In the genomic region with DNA sequence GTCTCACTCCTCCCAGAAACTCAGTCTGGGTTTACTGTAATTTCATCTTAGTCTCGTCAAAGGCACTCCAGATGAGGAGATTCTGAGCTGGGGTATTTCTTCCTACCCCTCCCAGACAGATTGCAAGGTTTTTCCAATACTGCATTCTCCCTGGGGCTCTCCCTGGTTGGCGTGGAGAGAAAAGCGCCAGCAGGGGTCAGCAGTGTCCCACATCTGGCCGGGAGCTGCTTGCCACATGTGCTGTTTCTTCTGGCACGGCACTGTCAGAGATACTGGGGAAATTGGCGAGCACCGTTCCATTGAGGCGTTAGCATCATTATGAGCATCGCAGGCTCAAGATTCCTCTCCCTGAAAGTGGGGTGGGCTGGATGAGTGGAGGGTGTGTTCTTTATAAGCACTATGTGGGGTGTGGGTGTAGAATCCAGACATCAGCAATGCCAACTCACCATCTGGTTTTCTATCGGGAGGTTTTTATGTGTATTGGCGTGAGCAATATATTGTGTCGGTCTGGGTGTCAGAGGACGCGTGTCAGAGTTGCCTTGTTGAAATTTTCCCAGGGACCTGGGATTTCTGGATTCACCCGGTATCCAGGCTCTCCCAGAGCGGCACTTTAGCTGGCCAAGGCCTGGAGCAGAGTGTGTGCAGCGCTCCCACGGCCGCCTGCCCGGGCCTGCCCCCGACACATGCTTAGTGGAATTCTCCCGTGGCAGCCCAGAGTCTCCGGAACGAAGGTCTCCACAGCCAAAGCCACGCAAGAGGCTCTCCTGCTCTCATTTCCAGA, we compare ENCODE assay signal across 8 cellular contexts. TPM values are rescaled to one million over a fixed set of nuclear protein-coding genes. Genes with fewer than 3 reads are reported as not detected.
A peak's percentile ranks its signal among the peaks of the same experiment; 100 is the strongest.
DNase-seq lines count a peak whose midpoint lies in the region; ATAC-seq lines count a peak whose summit lies in the region.

No MANE protein-coding gene starts in this region.

- ATAC-seq in central memory CD8-positive, alpha-beta T cell (replicated peaks; ENCODE audit: extremely low read depth, poor library complexity, severe bottlenecking): no peak
- ATAC-seq in HG02763 (IDR thresholded peaks at IDR 0.05; ENCODE audit: unreplicated experiment) (no peak), GM19397 (IDR thresholded peaks at IDR 0.05; ENCODE audit: unreplicated experiment) (no peak)

- DNase-seq in G401 (ENCODE audit: low spot score) (peak; percentile 51), M059J (ENCODE audit: low read depth) (peak; percentile 78), SHP77 treated with DMSO at 0.1 percent for 48 hours (lab: John Stamatoyannopoulos, UW) (peak; percentile 61), left kidney (ENCODE audit: low read depth, low spot score) (peak; percentile 88)
- no peak for DNase-seq in central memory CD8-positive, alpha-beta T cell (ENCODE audit: low spot score in 2 of 2)
- peak; percentile 42 to 45 for DNase-seq in stimulated activated CD8-positive, alpha-beta memory T cell treated with anti-CD3 and anti-CD28 coated beads, Interleukin-2, amount 100 ng/mL, for 48 hours (ENCODE audit: low read depth in 2 of 2)

- no peaks in the 10 kb centered on the region for H3K4me1 Mint-ChIP-seq in central memory CD8-positive, alpha-beta T cell

- no peak overlapping the region for H3K4me3 Mint-ChIP-seq in central memory CD8-positive, alpha-beta T cell

- H3K27me3 Mint-ChIP-seq in central memory CD8-positive, alpha-beta T cell: peaks cover 12% of the 10 kb centered on the region

- H3K9me3 Mint-ChIP-seq in central memory CD8-positive, alpha-beta T cell: no peaks in the 10 kb centered on the region

- in situ Hi-C loops in G401 (cut with HindIII; ENCODE audit: low sequenced_read_pairs): loop anchor here (25.0 kb wide), 1 partner anchor 256 kb away; no protein-coding TSS in a partner anchor

- peaks cover 2% of the 10 kb centered on the region for H3K36me3 Mint-ChIP-seq in central memory CD8-positive, alpha-beta T cell (ENCODE audit: insufficient read depth)

- H3K27ac Mint-ChIP-seq in central memory CD8-positive, alpha-beta T cell (ENCODE audit: low read depth): peak overlapping the region; percentile 44

RNA-seq across cellular contexts. Expression of a gene that starts 8.0 kb away (rescaled TPM):
- total RNA-seq in G401 (2014; rRNA removed; shearing (Covaris generic)): 14.4 and 20.0 TPM in 2 replicates
- total RNA-seq in M059J (2014; rRNA removed; shearing (Covaris generic)): 16.3 and 43.1 TPM in 2 replicates

RNA-seq across cellular contexts. Expression of a gene that starts 24.0 kb away (rescaled TPM):
- 176 and 198 TPM in 2 replicates for total RNA-seq in G401 (2014; rRNA removed; shearing (Covaris generic))
- 565 and 854 TPM in 2 replicates for total RNA-seq in M059J (2014; rRNA removed; shearing (Covaris generic))

Comparison
In these comparisons a context has a peak if more than half of its experiments do, and no peak if none do; other contexts are left out.
1. DNase-seq: peak in G401 (single experiment), M059J (single experiment), SHP77 treated with DMSO at 0.1 percent for 48 hours (single experiment), left kidney (single experiment) and stimulated activated CD8-positive, alpha-beta memory T cell treated with anti-CD3 and anti-CD28 coated beads, Interleukin-2, amount 100 ng/mL, for 48 hours (2 of 2); none in central memory CD8-positive, alpha-beta T cell (0 of 2).